Comparison of ENCODE assay signal across 8 cellular contexts in genomic region chr11:122690801-122691649, GRCh38. TPM values are rescaled to one million over a fixed set of nuclear protein-coding genes. Genes with fewer than 3 reads are reported as not detected.
DNase-seq lines count a peak whose midpoint lies in the region; ATAC-seq and TF ChIP-seq lines count a peak whose summit lies in the region.

No MANE protein-coding gene starts in this region.

- peaks cover 28% of the 10 kb centered on the region for H3K36me3 Mint-ChIP-seq in HFFc6 (ENCODE audit: low read depth)
- peaks cover 3% of the 10 kb centered on the region for H3K36me3 Mint-ChIP-seq in activated CD4-positive, alpha-beta memory T cell treated with anti-CD3 and anti-CD28 coated beads, Interleukin-2, amount 10 ng/mL, durations not matched to agents 7 days and 5 days (ENCODE audit: low read depth)

- peak overlapping the region; percentile 81 for H3K27ac Mint-ChIP-seq in HFFc6
- peak overlapping the region; percentile 80 for H3K27ac Mint-ChIP-seq in activated CD4-positive, alpha-beta memory T cell treated with anti-CD3 and anti-CD28 coated beads, Interleukin-2, amount 10 ng/mL, durations not matched to agents 7 days and 5 days

- H3K4me1 ChIP-seq in spleen, result peaks cover 29 to 100% (median 68%) of the 10 kb centered on the region in 6 donors

- H3K4me3 Mint-ChIP-seq in HFFc6, result peak overlapping the region; percentile 64
- peak overlapping the region; percentile 64 for H3K4me3 Mint-ChIP-seq in activated CD4-positive, alpha-beta memory T cell treated with anti-CD3 and anti-CD28 coated beads, Interleukin-2, amount 10 ng/mL, durations not matched to agents 7 days and 5 days

- H3K27ac ChIP-seq in spleen, result peak overlapping the region; percentile 71 to 89 (median 85)

- peaks cover 53% of the 10 kb centered on the region for H3K4me1 Mint-ChIP-seq in HFFc6 (ENCODE audit: low read depth)
- peaks cover 46% of the 10 kb centered on the region for H3K4me1 Mint-ChIP-seq in activated CD4-positive, alpha-beta memory T cell treated with anti-CD3 and anti-CD28 coated beads, Interleukin-2, amount 10 ng/mL, durations not matched to agents 7 days and 5 days

- H3K9me3 Mint-ChIP-seq in HFFc6, result no peaks in the 10 kb centered on the region
- H3K9me3 Mint-ChIP-seq in activated CD4-positive, alpha-beta memory T cell treated with anti-CD3 and anti-CD28 coated beads, Interleukin-2, amount 10 ng/mL, durations not matched to agents 7 days and 5 days, result no peaks in the 10 kb centered on the region

- CTCF ChIA-PET in activated CD4-positive, alpha-beta memory T cell treated with anti-CD3 and anti-CD28 coated beads, Interleukin-2, amount 10 ng/mL, durations not matched to agents 7 days and 5 days (lab: Charles Lee), result interaction anchor here (1.0 to 2.4 kb wide), 6 partner anchors 35 to 64 kb away, joined by 3 to 23 read pairs (median 5); partner anchors contain the start of gene UBASH3B

- no peaks in the 10 kb centered on the region for H3K9me3 ChIP-seq in spleen

- POLR2A ChIA-PET in activated CD4-positive, alpha-beta memory T cell treated with anti-CD3 and anti-CD28 coated beads, Interleukin-2, amount 10 ng/mL, durations not matched to agents 7 days and 5 days (lab: Charles Lee), result interaction anchor here (0.9 to 2.2 kb wide), 8 partner anchors 16 to 371 kb away, joined by 3 to 9 read pairs (median 6); partner anchors contain the start of gene HSPA8

- peaks cover 0 to 9% (median 0%) of the 10 kb centered on the region in 6 donors for H3K36me3 ChIP-seq in spleen

- peak; percentile 81 for ATAC-seq in left ventricle myocardium superior
- no peak for ATAC-seq in GM21529 (IDR thresholded peaks at IDR 0.05; ENCODE audit: unreplicated experiment)

- intact Hi-C loops in left ventricle myocardium superior (cut with micrococcal nuclease), result no loop called here
- intact Hi-C loops in spleen (cut with DNase I; ENCODE audit: low total_unique reads), result no loop called here

- WGBS in spleen, 5 donors, result 33 to 52% (median 41%) methylated on average over 13 to 14 of the region's 14 CpGs

- H3K27me3 Mint-ChIP-seq in HFFc6 (ENCODE audit: insufficient read depth), result no peaks in the 10 kb centered on the region; the same call in 1 of the 2 replicates
- H3K27me3 Mint-ChIP-seq in activated CD4-positive, alpha-beta memory T cell treated with anti-CD3 and anti-CD28 coated beads, Interleukin-2, amount 10 ng/mL, durations not matched to agents 7 days and 5 days, result no peaks in the 10 kb centered on the region

- peak; percentile 21 for DNase-seq in HFFc6
- no peak for DNase-seq in activated CD4-positive, alpha-beta memory T cell treated with anti-CD3 and anti-CD28 coated beads, Interleukin-2, amount 10 ng/mL, durations not matched to agents 7 days and 5 days
- no peak for DNase-seq in left ventricle myocardium superior
- DNase-seq in spleen, result no peak
- DNase-seq in NCI-H446 (lab: John Stamatoyannopoulos, UW), result no peak
- DNase-seq in NCI-H345 treated with DMSO at 0.1 percent for 48 hours (lab: John Stamatoyannopoulos, UW; ENCODE audit: unreplicated experiment), result no peak
- DNase-seq in NCI-H510A treated with DMSO at 0.1 percent for 48 hours (lab: John Stamatoyannopoulos, UW), result no peak

- peak overlapping the region in 4 of 8 donors; percentile 10 to 56 (median 20) for H3K4me3 ChIP-seq in spleen

- TF ChIP-seq POLR2A in spleen (IDR thresholded peaks at IDR 0.05), result no peak

- no peaks in the 10 kb centered on the region for H3K27me3 ChIP-seq in spleen (replicated peaks in 1 of 7)

- TF ChIP-seq CTCF in HFFc6 (IDR thresholded peaks at IDR 0.05) (no peak), spleen (IDR thresholded peaks at IDR 0.05 in 8 of 11, conservative IDR thresholded peaks at IDR 0.05 in 3 of 11) (no peak)

RNA-seq across cellular contexts. Expression of gene UBASH3B, which starts 35.5 kb away (rescaled TPM):
- 10 to 100 TPM; 44.6 to 60.4 (median 52.9) TPM for total RNA-seq in HFFc6 (2021; fragmentation: NEBNext Ultra II Directional; extraction: Animal tissue kit (Norgen Biotek cat#: 25700))
- 10 to 100 TPM; 18.4 to 20.9 TPM for total RNA-seq in activated CD4-positive, alpha-beta memory T cell treated with anti-CD3 and anti-CD28 coated beads, Interleukin-2, amount 10 ng/mL, durations not matched to agents 7 days and 5 days
- total RNA-seq in left ventricle myocardium superior (1.0 TPM), spleen (100 to 1,000 TPM in 4 of 7 donors, 10 to 100 TPM in 3; 68.2 to 190 (median 156) TPM)
- polyA plus RNA-seq in spleen, result 10 to 100 TPM in 1 of 3 donors, 1 to 10 TPM in 2; 4.4 to 17.8 (median 6.7) TPM
